ENCODE assay signal across 14 cellular contexts in the genomic region with DNA sequence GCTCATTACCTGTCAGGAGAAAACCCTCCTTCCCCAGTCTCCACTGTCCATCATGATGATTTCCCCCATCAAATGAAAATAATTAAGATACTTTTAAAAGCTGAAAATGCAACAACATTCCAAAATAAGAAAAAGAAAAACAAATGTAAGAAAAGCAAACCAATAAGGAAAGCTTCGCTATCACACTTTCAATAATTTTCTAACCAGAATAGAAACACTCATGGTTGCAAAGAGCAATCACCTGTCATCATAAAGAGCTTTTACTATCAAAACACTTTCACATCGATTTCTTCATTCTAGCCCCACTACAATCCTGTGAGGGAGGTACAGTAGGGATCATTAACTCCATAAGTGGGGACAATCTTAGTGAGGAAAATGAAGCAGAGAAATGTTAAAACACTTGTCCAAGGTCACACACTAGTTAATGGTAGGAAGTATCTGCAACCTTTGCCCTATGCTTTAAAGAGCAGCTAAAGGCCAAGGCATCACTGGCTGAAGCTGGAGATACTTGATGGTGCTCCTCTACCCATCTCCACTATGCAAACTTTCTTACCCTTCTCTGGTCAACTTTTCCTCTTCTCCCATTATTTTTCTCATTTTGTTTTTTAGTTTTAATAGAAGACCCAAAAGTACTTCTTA. TPM values are rescaled to one million over a fixed set of nuclear protein-coding genes. Genes with fewer than 3 reads are reported as not detected.
A peak's percentile ranks its signal among the peaks of the same experiment; 100 is the strongest.
DNase-seq lines count a peak whose midpoint lies in the region; ATAC-seq, FAIRE-seq and TF ChIP-seq lines count a peak whose summit lies in the region.
"Had no signal": no experiment of that assay in that cellular context is flagged by ENCODE, and none has a peak within 500 bp of the region (broad histone marks: within the 10 kb centered on the region; RNA-seq: fewer than 3 reads in every experiment).

No MANE protein-coding gene starts in this region.

- H3K4me1 Mint-ChIP-seq in IgD-negative memory B cell = peaks cover 29 to 33% (median 32%) of the 10 kb centered on the region in 3 donors
- H3K4me1 Mint-ChIP-seq in neural crest cell = peaks cover 57% of the 10 kb centered on the region

- H3K9me3 ChIP-seq in GM12878 (replicated peaks; ENCODE audit: control insufficient read depth, insufficient read depth, low read length) (no peaks in the 10 kb centered on the region), stomach (no peaks in the 10 kb centered on the region)

- H3K79me2 ChIP-seq in GM12878 (ENCODE audit: control insufficient read depth, insufficient read depth, low read length) = peaks cover 25% of the 10 kb centered on the region

- H3K36me3 ChIP-seq in GM12878 (ENCODE audit: control insufficient read depth in 2 of 2, insufficient read depth in 2 of 2, low read length in 1 of 2) (0 out of 4 replicates have a peak, but pooled peaks cover 0 to 3% of the 10 kb centered on the region in 2 experiments), stomach (peaks cover 0 to 6% (median 0%) of the 10 kb centered on the region in 4 donors)

- TF ChIP-seq POLR2A in GM12878 (IDR thresholded peaks at IDR 0.05; ENCODE audit: low read depth, low read length) = no peak
- TF ChIP-seq POLR2A in stomach (IDR thresholded peaks at IDR 0.05) = no peak

- POLR2A ChIA-PET in GM12878 (lab: Charles Lee) = interaction anchor here (0.7 kb wide), 1 partner anchor 203 kb away, joined by 3 read pairs; no protein-coding TSS in a partner anchor

- peak overlapping the region; percentile 15 for H3K4me2 ChIP-seq in GM12878 (ENCODE audit: control insufficient read depth, insufficient read depth)

- no peaks in the 10 kb centered on the region for H3K36me3 Mint-ChIP-seq in IgD-negative memory B cell
- peaks cover 9% of the 10 kb centered on the region for H3K36me3 Mint-ChIP-seq in neural crest cell (ENCODE audit: low read depth)

- H3K4me3 Mint-ChIP-seq in IgD-negative memory B cell (peak overlapping the region; percentile 30 to 84 (median 68)), neural crest cell (peak overlapping the region; percentile 88)

- intact Hi-C loops in GM12878 (cut with micrococcal nuclease; ENCODE audit: unreplicated experiment) = loop anchor here (5.0 to 10.0 kb wide), 2 partner anchors 83 to 240 kb away; a partner anchor contains a TSS
- intact Hi-C loops in stomach (cut with DNase I; ENCODE audit: low total_unique reads) = no loop called here

- H3K27me3 Mint-ChIP-seq in IgD-negative memory B cell = no peaks in the 10 kb centered on the region
- H3K27me3 Mint-ChIP-seq in neural crest cell (ENCODE audit: low read depth) = no peaks in the 10 kb centered on the region
- H3K27me3 Mint-ChIP-seq: activated CD4-positive, alpha-beta T cell treated with anti-CD3 and anti-CD28 coated beads for 36 hours had no signal

- no peak overlapping the region for H3K27ac ChIP-seq in GM12878 (ENCODE audit: control insufficient read depth, insufficient read depth)
- no peak overlapping the region for H3K27ac ChIP-seq in stomach

- H3K4me3 ChIP-seq in GM12878 (peak overlapping the region; percentile 1; the same call in 1 of the 2 replicates), stomach (peak overlapping the region in 1 of 4 donors; percentile 68)

- no peaks in the 10 kb centered on the region for H4K20me1 ChIP-seq in GM12878 (ENCODE audit: control insufficient read depth, insufficient read depth)

- no peak overlapping the region for H3K9ac ChIP-seq in GM12878 (ENCODE audit: control insufficient read depth, insufficient read depth, low read length)

- TF ChIP-seq EP300 in GM12878 (IDR thresholded peaks at IDR 0.05; ENCODE audit: borderline replicate concordance in 1 of 2, control insufficient read depth in 1 of 2, low read depth in 2 of 2, low read length in 2 of 2) = no peak
- TF ChIP-seq EP300 in stomach (IDR thresholded peaks at IDR 0.05) = no peak

- SMC1A ChIA-PET in GM12878 (lab: Charles Lee; ENCODE audit: uncharacterized antibody, unreplicated experiment) = interaction anchor here (0.8 to 1.9 kb wide), 7 partner anchors 10 to 97 kb away, joined by 3 to 6 read pairs (median 3); a partner anchor contains a TSS

- CTCF ChIA-PET in GM12878 (lab: Yijun Ruan, JAX) = interaction anchor here (0.6 to 2.1 kb wide), 6 partner anchors 48 to 289 kb away, joined by 3 to 6 read pairs (median 3); no protein-coding TSS in a partner anchor

- FAIRE-seq in GM12878 (lab: Jason Lieb, UNC) = no peak

- DNase-seq in NCI-H2107 treated with DMSO at 0.1 percent for 48 hours (lab: John Stamatoyannopoulos, UW; ENCODE audit: unreplicated experiment) (peak; percentile 47), NCI-H2107 (lab: John Stamatoyannopoulos, UW) (no peak), GM12878 (ENCODE audit: low read depth, low spot score) (no peak), neural crest cell (ENCODE audit: low read depth, low spot score) (no peak), stomach (no peak), NCI-H446 (lab: John Stamatoyannopoulos, UW) (no peak)
- no peak for DNase-seq in activated effector memory CD4-positive, alpha-beta T cell treated with anti-CD3 and anti-CD28 coated beads, Interleukin-2, amount 50 U/mL, for 16 hours
- DNase-seq: activated CD4-positive, alpha-beta T cell treated with anti-CD3 and anti-CD28 coated beads for 36 hours; amygdala; effector CD8-positive, alpha-beta T cell; EL; hypothalamus; midbrain had no signal

- H3K27me3 ChIP-seq in GM12878 (replicated peaks in 1 of 2; ENCODE audit: control insufficient read depth in 2 of 2, insufficient read depth in 2 of 2, low read length in 1 of 2) (no peaks in the 10 kb centered on the region), stomach (no peaks in the 10 kb centered on the region)

- WGBS in GM12878 (ENCODE audit: insufficient coverage, insufficient replicate concordance, low lambda C conversion rate, missing lambda C conversion rate) = 70% methylated on average over 2 of the region's 2 CpGs
- 77 to 89% (median 87%) methylated on average over 2 of the region's 2 CpGs for WGBS in stomach, 5 donors

- RAD21 ChIA-PET in GM12878 (lab: Charles Lee; ENCODE audit: unreplicated experiment) = interaction anchor here (1.2 to 1.4 kb wide), 2 partner anchors 37 to 56 kb away, joined by 3 to 5 read pairs; a partner anchor contains a TSS

- BruUV-seq in GM12878 (replicated peaks; lab: Mats Ljungman, UMichigan) = no TSS peak

- in situ Hi-C loops in GM12878 (cut with MboI) = no loop called here

- no peak overlapping the region for H2AFZ ChIP-seq in GM12878 (ENCODE audit: control insufficient read depth, low read depth, low read length)

- H3K9me3 Mint-ChIP-seq in IgD-negative memory B cell (no peaks in the 10 kb centered on the region), neural crest cell (no peaks in the 10 kb centered on the region)

- TF ChIP-seq CTCF in GM12878 (IDR thresholded peaks at IDR 0.05 in 2 of 3, conservative IDR thresholded peaks at IDR 0.05 in 1 of 3; ENCODE audit: control insufficient read depth in 2 of 3, extremely low read depth in 1 of 3, insufficient read depth in 1 of 3, low read depth in 3 of 3, low read length in 3 of 3) (no peak), neural crest cell (conservative IDR thresholded peaks at IDR 0.05) (no peak), stomach (IDR thresholded peaks at IDR 0.05) (no peak)

- H3K27ac Mint-ChIP-seq in IgD-negative memory B cell = peak overlapping the region in 1 of 3 donors; percentile 95
- H3K27ac Mint-ChIP-seq in neural crest cell (ENCODE audit: unreplicated experiment) = no peak overlapping the region

- no peak for ATAC-seq in GM12878
- ATAC-seq: activated CD4-positive, alpha-beta T cell treated with anti-CD3 and anti-CD28 coated beads for 36 hours had no signal

- H3K4me1 ChIP-seq in GM12878 (ENCODE audit: control insufficient read depth, insufficient read depth, low read length) = peaks cover 9% of the 10 kb centered on the region
- H3K4me1 ChIP-seq in stomach = peaks cover 17 to 70% (median 48%) of the 10 kb centered on the region in 4 donors

- TF ChIP-seq RAD21 in GM12878 (IDR thresholded peaks at IDR 0.05; ENCODE audit: insufficient read depth, low read depth, low read length) = no peak

RNA-seq across cellular contexts. Expression of a gene that starts 2.6 kb away (rescaled TPM):
- polyA plus RNA-seq in IgD-negative memory B cell (22.9 TPM), GM12878 (2011; rRNA removed) (37.0 and 38.1 TPM in 2 replicates), GM12878 (2014; fragmentation: Illumina TruSeq; extraction: Trizol) (19.4 and 20.6 TPM in 2 replicates), GM12878 (2014; fragmentation: Nextera tagmentation; extraction: Ambion mirVana) (10 to 100 TPM; 17.2 to 23.8 TPM), GM12878 (2014; rRNA removed) (23.6 and 26.5 TPM in 2 replicates), GM12878 (2016; fragmentation: Nextera tagmentation; extraction: Ambion mirVana) (10 to 100 TPM; 28.1 to 36.8 TPM), stomach (10 to 100 TPM; 11.3 to 16.1 (median 11.6) TPM)
- total RNA-seq in GM12878 (2013; cell fraction: nucleolus; rRNA removed) = 27.5 and 32.5 TPM in 2 replicates
- total RNA-seq in GM12878 (2014; rRNA removed) (15.5 and 16.2 TPM in 2 replicates), GM12878 (2014; rRNA removed; fragmentation: Illumina TruSeq; extraction: Trizol) (16.4 and 17.2 TPM in 2 replicates), GM12878 (2021) (15.0 and 16.1 TPM in 2 replicates), neural crest cell (57.0 and 61.9 TPM in 2 replicates), stomach (10 to 100 TPM in 4 of 5 donors, not detected in 1; 15.6 to 61.4 (median 22.0) TPM)
- polyA plus RNA-seq in GM12878 (2011; ENCODE audit: low read depth) = 13.4 TPM
- polyA plus RNA-seq in GM12878 (2011; cell fraction: cytosol; rRNA removed) = 26.1 and 30.9 TPM in 2 replicates
- 38.9 and 44.5 TPM in 2 replicates for polyA plus RNA-seq in GM12878 (2011; cell fraction: nucleus; rRNA removed)
- 15.6 and 15.9 TPM in 2 replicates for polyA plus RNA-seq in GM12878 (2012)
- 22.2 and 29.0 TPM in 2 replicates for polyA minus RNA-seq in GM12878 (2011; rRNA and poly(A)+ RNA removed)
- polyA minus RNA-seq in GM12878 (2011; cell fraction: cytosol; rRNA and poly(A)+ RNA removed) = 6.8 and 9.6 TPM in 2 replicates
- 12.5 and 15.0 TPM in 2 replicates for polyA minus RNA-seq in GM12878 (2011; cell fraction: nucleus; rRNA and poly(A)+ RNA removed)

RNA-seq across cellular contexts. Expression of a gene that starts 36.6 kb away (rescaled TPM):
- polyA plus RNA-seq in IgD-negative memory B cell (189 TPM), GM12878 (2011; rRNA removed) (170 and 175 TPM in 2 replicates), GM12878 (2014; fragmentation: Illumina TruSeq; extraction: Trizol) (115 and 121 TPM in 2 replicates), GM12878 (2014; fragmentation: Nextera tagmentation; extraction: Ambion mirVana) (100 to 1,000 TPM; 163 to 224 TPM), GM12878 (2014; rRNA removed) (128 and 135 TPM in 2 replicates), GM12878 (2016; fragmentation: Nextera tagmentation; extraction: Ambion mirVana) (100 to 1,000 TPM; 141 to 144 TPM), stomach (100 to 1,000 TPM in 1 of 3 donors, 10 to 100 TPM in 2; 89.1 to 107 (median 90.4) TPM)
- total RNA-seq in GM12878 (2013; cell fraction: nucleolus; rRNA removed) = 142 and 143 TPM in 2 replicates
- total RNA-seq in GM12878 (2014; rRNA removed) (98.9 and 105 TPM in 2 replicates), GM12878 (2014; rRNA removed; fragmentation: Illumina TruSeq; extraction: Trizol) (107 and 108 TPM in 2 replicates), GM12878 (2021) (112 and 130 TPM in 2 replicates), neural crest cell (268 and 269 TPM in 2 replicates), stomach (100 to 1,000 TPM in 2 of 5 donors, 10 to 100 TPM in 3; 44.3 to 136 (median 98.4) TPM)
- polyA plus RNA-seq in GM12878 (2011; ENCODE audit: low read depth) = 132 TPM
- 143 and 169 TPM in 2 replicates for polyA plus RNA-seq in GM12878 (2011; cell fraction: cytosol; rRNA removed)
- 132 and 151 TPM in 2 replicates for polyA plus RNA-seq in GM12878 (2011; cell fraction: nucleus; rRNA removed)
- 111 and 127 TPM in 2 replicates for polyA plus RNA-seq in GM12878 (2012)
- polyA minus RNA-seq in GM12878 (2011; rRNA and poly(A)+ RNA removed) = 132 and 251 TPM in 2 replicates
- 37.8 and 46.9 TPM in 2 replicates for polyA minus RNA-seq in GM12878 (2011; cell fraction: cytosol; rRNA and poly(A)+ RNA removed)
- 55.6 and 83.2 TPM in 2 replicates for polyA minus RNA-seq in GM12878 (2011; cell fraction: nucleus; rRNA and poly(A)+ RNA removed)

RNA-seq across cellular contexts. Expression of a gene that starts 53.9 kb away (rescaled TPM):
- polyA plus RNA-seq in IgD-negative memory B cell = not detected
- 0.51 and 0.61 TPM in 2 replicates for total RNA-seq in GM12878 (2013; cell fraction: nucleolus; rRNA removed)
- 0.87 and 1.0 TPM in 2 replicates for total RNA-seq in GM12878 (2014; rRNA removed)
- total RNA-seq in GM12878 (2014; rRNA removed; fragmentation: Illumina TruSeq; extraction: Trizol) = 0.37 and 0.40 TPM in 2 replicates
- total RNA-seq in GM12878 (2021) = 0.69 and 0.98 TPM in 2 replicates
- polyA plus RNA-seq in GM12878 (2011; ENCODE audit: low read depth) = 1.1 TPM
- polyA plus RNA-seq in GM12878 (2011; rRNA removed) = not detected in 2 replicates
- under 0.01 and 0.03 TPM in 2 replicates for polyA plus RNA-seq in GM12878 (2011; cell fraction: cytosol; rRNA removed)
- polyA plus RNA-seq in GM12878 (2011; cell fraction: nucleus; rRNA removed) = 0.10 and 0.18 TPM in 2 replicates
- polyA plus RNA-seq in GM12878 (2012) = 0.47 and 0.63 TPM in 2 replicates
- polyA plus RNA-seq in GM12878 (2014; fragmentation: Illumina TruSeq; extraction: Trizol) = 0.10 and 0.38 TPM in 2 replicates
- not detected for polyA plus RNA-seq in GM12878 (2014; fragmentation: Nextera tagmentation; extraction: Ambion mirVana)
- 0.74 and 0.77 TPM in 2 replicates for polyA plus RNA-seq in GM12878 (2014; rRNA removed)
- not detected for polyA plus RNA-seq in GM12878 (2016; fragmentation: Nextera tagmentation; extraction: Ambion mirVana)
- 0.05 and 0.22 TPM in 2 replicates for polyA minus RNA-seq in GM12878 (2011; rRNA and poly(A)+ RNA removed)
- polyA minus RNA-seq in GM12878 (2011; cell fraction: cytosol; rRNA and poly(A)+ RNA removed) = 1.3 and 1.5 TPM in 2 replicates
- polyA minus RNA-seq in GM12878 (2011; cell fraction: nucleus; rRNA and poly(A)+ RNA removed) = 0.12 and 0.67 TPM in 2 replicates
- 34.1 and 43.6 TPM in 2 replicates for total RNA-seq in neural crest cell
- 100 to 1,000 TPM in 1 of 5 donors, 10 to 100 TPM in 2, 1 to 10 TPM in 2; 7.5 to 134 (median 17.5) TPM for total RNA-seq in stomach
- 10 to 100 TPM in 1 of 3 donors, 1 to 10 TPM in 2; 2.4 to 12.9 (median 6.2) TPM for polyA plus RNA-seq in stomach

RNA-seq across cellular contexts. Expression of a gene that starts 58.7 kb away (rescaled TPM):
- polyA plus RNA-seq in IgD-negative memory B cell (80.5 TPM), GM12878 (2011; rRNA removed) (18.1 and 29.0 TPM in 2 replicates), GM12878 (2014; fragmentation: Illumina TruSeq; extraction: Trizol) (33.3 and 34.4 TPM in 2 replicates), GM12878 (2014; fragmentation: Nextera tagmentation; extraction: Ambion mirVana) (10 to 100 TPM in 1 of 2 experiments, 1 to 10 TPM in 1; 5.4 to 16.1 TPM), GM12878 (2014; rRNA removed) (54.6 and 59.2 TPM in 2 replicates), GM12878 (2016; fragmentation: Nextera tagmentation; extraction: Ambion mirVana) (100 to 1,000 TPM; 138 to 140 TPM), stomach (10 to 100 TPM; 19.7 to 28.4 (median 20.2) TPM)
- total RNA-seq in GM12878 (2013; cell fraction: nucleolus; rRNA removed) = 243 and 263 TPM in 2 replicates
- total RNA-seq in GM12878 (2014; rRNA removed) (51.2 and 63.3 TPM in 2 replicates), GM12878 (2014; rRNA removed; fragmentation: Illumina TruSeq; extraction: Trizol) (30.6 and 34.4 TPM in 2 replicates), GM12878 (2021) (114 and 133 TPM in 2 replicates), neural crest cell (157 and 160 TPM in 2 replicates), stomach (100 to 1,000 TPM in 1 of 5 donors, 10 to 100 TPM in 3, 1 to 10 TPM in 1; 9.9 to 233 (median 54.9) TPM)
- 22.8 TPM for polyA plus RNA-seq in GM12878 (2011; ENCODE audit: low read depth)
- polyA plus RNA-seq in GM12878 (2011; cell fraction: cytosol; rRNA removed) = 47.4 and 54.9 TPM in 2 replicates
- polyA plus RNA-seq in GM12878 (2011; cell fraction: nucleus; rRNA removed) = 69.1 and 106 TPM in 2 replicates
- polyA plus RNA-seq in GM12878 (2012) = 39.7 and 50.2 TPM in 2 replicates
- polyA minus RNA-seq in GM12878 (2011; rRNA and poly(A)+ RNA removed) = 24.4 and 42.8 TPM in 2 replicates
- polyA minus RNA-seq in GM12878 (2011; cell fraction: cytosol; rRNA and poly(A)+ RNA removed) = 30.7 and 36.0 TPM in 2 replicates
- polyA minus RNA-seq in GM12878 (2011; cell fraction: nucleus; rRNA and poly(A)+ RNA removed) = 45.9 and 78.7 TPM in 2 replicates

Comparison
In these comparisons a context has a peak if more than half of its experiments do, and no peak if none do; other contexts are left out.
1. RNA of a gene that starts 53.9 kb away (total RNA-seq): 34.1 to 43.6 TPM in neural crest cell and 7.5 to 134 TPM in stomach; 0.37 to 1.0 TPM in GM12878; every median in the first group is over 4 times any median in the second.